In the genomic region with DNA sequence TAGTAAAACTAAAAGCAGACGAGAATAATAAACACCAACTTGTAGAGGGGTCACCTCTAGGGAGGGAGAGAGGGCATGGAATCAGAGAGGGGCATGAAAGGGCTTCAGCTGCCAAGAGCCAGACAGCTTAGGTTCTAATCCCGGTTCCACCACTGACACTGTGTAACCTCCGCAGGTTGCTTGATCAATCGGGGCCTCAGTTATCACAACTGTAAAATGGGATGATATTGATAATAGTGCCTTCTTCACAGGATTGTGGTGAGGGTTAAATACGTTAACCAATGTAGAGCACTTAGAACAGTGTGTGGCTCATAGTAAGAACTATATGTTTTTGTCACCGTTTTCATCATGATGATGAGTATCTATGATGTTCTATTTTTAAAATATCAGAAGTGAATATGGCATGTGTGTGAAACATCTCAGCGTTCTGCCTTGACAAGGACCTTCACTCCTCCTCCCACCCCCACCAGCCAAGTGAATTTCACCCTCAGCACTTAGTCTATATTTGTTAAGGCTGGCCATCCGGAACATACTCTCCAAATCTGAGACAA, we compare ENCODE assay signal across 15 cellular contexts. TPM values are rescaled to one million over a fixed set of nuclear protein-coding genes. Genes with fewer than 3 reads are reported as not detected.
DNase-seq lines count a peak whose midpoint lies in the region; ATAC-seq, FAIRE-seq and TF ChIP-seq lines count a peak whose summit lies in the region.
"Had no signal": no experiment of that assay in that cellular context is flagged by ENCODE, and none has a peak within 500 bp of the region (broad histone marks: within the 10 kb centered on the region; RNA-seq: fewer than 3 reads in every experiment).

No MANE protein-coding gene starts in this region.

- H3K23ac ChIP-seq in H1 (ENCODE audit: insufficient read length): no peak overlapping the region

- H3K4me3 ChIP-seq in H1 (ENCODE audit: extremely low read depth in 1 of 4, insufficient read depth in 2 of 4, low read depth in 3 of 4, low read length in 4 of 4): no peak overlapping the region
- no peak overlapping the region for H3K4me3 ChIP-seq in esophagus muscularis mucosa
- H3K4me3 ChIP-seq in body of pancreas: no peak overlapping the region

- TF ChIP-seq RAD21 in H1 (IDR thresholded peaks at IDR 0.05 in 1 of 2, conservative IDR thresholded peaks at IDR 0.05 in 1 of 2; ENCODE audit: low read depth in 2 of 2, low read length in 2 of 2): no peak

- H3K27ac Mint-ChIP-seq in activated CD4-positive, alpha-beta T cell treated with anti-CD3 and anti-CD28 coated beads, Interleukin-2, amount 10 ng/mL, durations not matched to agents 24 days and 14 days: peak overlapping the region; percentile 99
- H3K27ac Mint-ChIP-seq in T-helper 17 cell: peak overlapping the region; percentile 100
- H3K27ac Mint-ChIP-seq in stimulated activated memory B cell treated with anti-CD40 and anti-IgM and Interleukin-4, amounts not matched to agents 10 μg/mL and 1 μg/mL and 100 μg/mL, for 72 hours: peak overlapping the region; percentile 98

- intact Hi-C loops in activated CD4-positive, alpha-beta T cell treated with anti-CD3 and anti-CD28 coated beads, Interleukin-2, amount 10 ng/mL, durations not matched to agents 24 days and 14 days (cut with micrococcal nuclease): loop anchor here (5.0 kb wide), 2 partner anchors 182 to 562 kb away; no protein-coding TSS in a partner anchor
- intact Hi-C loops in esophagus muscularis mucosa (cut with DNase I) (loop anchor here (10.0 kb wide), 1 partner anchor 235 kb away; no protein-coding TSS in a partner anchor), body of pancreas (cut with DNase I) (loop anchor here (10.0 kb wide), 2 partner anchors 75 to 245 kb away; a partner anchor contains a TSS)

- H4K8ac ChIP-seq in H1 (ENCODE audit: extremely low read depth, insufficient read depth, low read length): no peak overlapping the region

- no peaks in the 10 kb centered on the region for H3K27me3 ChIP-seq in H1 (replicated peaks in 1 of 4; ENCODE audit: control insufficient read depth in 3 of 4, extremely low read depth in 1 of 4, insufficient read depth in 3 of 4, low read length in 3 of 4)
- no peaks in the 10 kb centered on the region for H3K27me3 ChIP-seq in esophagus muscularis mucosa
- H3K27me3 ChIP-seq in body of pancreas: no peaks in the 10 kb centered on the region

- POLR2A ChIA-PET in H1 (lab: Charles Lee; ENCODE audit: partially characterized antibody): interaction anchor here (2.0 kb wide), 1 partner anchor 9 kb away, joined by 10 read pairs; no protein-coding TSS in a partner anchor

- H3K27me3 Mint-ChIP-seq in activated CD4-positive, alpha-beta T cell treated with anti-CD3 and anti-CD28 coated beads, Interleukin-2, amount 10 ng/mL, durations not matched to agents 24 days and 14 days: no peaks in the 10 kb centered on the region
- no peaks in the 10 kb centered on the region for H3K27me3 Mint-ChIP-seq in T-helper 17 cell
- H3K27me3 Mint-ChIP-seq in stimulated activated memory B cell treated with anti-CD40 and anti-IgM and Interleukin-4, amounts not matched to agents 10 μg/mL and 1 μg/mL and 100 μg/mL, for 72 hours: no peaks in the 10 kb centered on the region

- H3K9me3 Mint-ChIP-seq in activated CD4-positive, alpha-beta T cell treated with anti-CD3 and anti-CD28 coated beads, Interleukin-2, amount 10 ng/mL, durations not matched to agents 24 days and 14 days: no peaks in the 10 kb centered on the region
- no peaks in the 10 kb centered on the region for H3K9me3 Mint-ChIP-seq in stimulated activated memory B cell treated with anti-CD40 and anti-IgM and Interleukin-4, amounts not matched to agents 10 μg/mL and 1 μg/mL and 100 μg/mL, for 72 hours

- H3K27ac ChIP-seq in H1 (ENCODE audit: low read depth, low read length) (no peak overlapping the region), esophagus muscularis mucosa (replicated peaks in 1 of 4) (no peak overlapping the region), body of pancreas (no peak overlapping the region)

- 91% methylated on average over 7 of the region's 8 CpGs; no CpG with 5 or more reads in 1 of the 2 experiments for WGBS in H1 (ENCODE audit: extremely low coverage in 1 of 2, insufficient coverage in 1 of 2, insufficient read length in 1 of 2, insufficient replicate concordance in 2 of 2, low coverage in 1 of 2, low lambda C conversion rate in 2 of 2, missing lambda C conversion rate in 1 of 2), 2 experiments
- 79% methylated on average over 8 of the region's 8 CpGs for WGBS in esophagus muscularis mucosa
- 82% methylated on average over 8 of the region's 8 CpGs for WGBS in body of pancreas, 2 donors

- H3K79me1 ChIP-seq in H1 (ENCODE audit: low read depth, low read length): no peaks in the 10 kb centered on the region

- no peak overlapping the region for H2BK120ac ChIP-seq in H1 (replicated peaks; ENCODE audit: low read depth, low read length)

- no peaks in the 10 kb centered on the region for H3K36me3 ChIP-seq in H1 (ENCODE audit: control insufficient read depth in 2 of 4, insufficient read depth in 4 of 4, low read length in 3 of 4)
- H3K36me3 ChIP-seq in esophagus muscularis mucosa: peaks cover 0 to 25% (median 14%) of the 10 kb centered on the region in 4 donors
- no peaks in the 10 kb centered on the region for H3K36me3 ChIP-seq in body of pancreas (replicated peaks in 1 of 2; ENCODE audit: insufficient read depth in 1 of 2, low read depth in 2 of 2)

- H3K56ac ChIP-seq in H1 (replicated peaks; ENCODE audit: insufficient read length, low read depth, low read length): no peak overlapping the region

- no peak overlapping the region for H3K9ac ChIP-seq in H1 (replicated peaks in 1 of 4; ENCODE audit: extremely low read depth in 1 of 4, low read depth in 3 of 4, low read length in 3 of 4)

- H3K9me3 ChIP-seq in T-helper 17 cell (ENCODE audit: control insufficient read depth, low read length, poor library complexity, severe bottlenecking) (no peaks in the 10 kb centered on the region), H1 (ENCODE audit: insufficient read depth in 2 of 2, low read depth in 1 of 2, low read length in 1 of 2) (no peaks in the 10 kb centered on the region), esophagus muscularis mucosa (no peaks in the 10 kb centered on the region), body of pancreas (no peaks in the 10 kb centered on the region)

- no peak for DNase-seq in activated CD4-positive, alpha-beta T cell treated with anti-CD3 and anti-CD28 coated beads, Interleukin-2, amount 10 ng/mL, durations not matched to agents 24 days and 14 days
- no peak for DNase-seq in activated CD4-positive, alpha-beta T cell treated with anti-CD3 and anti-CD28 coated beads for 1 hour
- DNase-seq in T-helper 17 cell: no peak
- no peak for DNase-seq in H1 (ENCODE audit: low read depth in 1 of 2, low spot score in 2 of 2)
- no peak for DNase-seq in esophagus muscularis mucosa (ENCODE audit: extremely low spot score)
- DNase-seq in body of pancreas: no peak
- DNase-seq in NOMO-1 (lab: John Stamatoyannopoulos, UW; ENCODE audit: unreplicated experiment in 2 of 2): no peak
- DNase-seq: amygdala, H7, NCI-H1694, NCI-H524 treated with DMSO at 0.1 percent for 48 hours, substantia nigra had no signal

- H2AK5ac ChIP-seq in H1 (ENCODE audit: low read depth, low read length): no peak overlapping the region

- peaks cover 12% of the 10 kb centered on the region for H3K36me3 Mint-ChIP-seq in activated CD4-positive, alpha-beta T cell treated with anti-CD3 and anti-CD28 coated beads, Interleukin-2, amount 10 ng/mL, durations not matched to agents 24 days and 14 days (ENCODE audit: low read depth)
- H3K36me3 Mint-ChIP-seq in T-helper 17 cell (ENCODE audit: low read depth): no peaks in the 10 kb centered on the region
- peaks cover 22% of the 10 kb centered on the region for H3K36me3 Mint-ChIP-seq in stimulated activated memory B cell treated with anti-CD40 and anti-IgM and Interleukin-4, amounts not matched to agents 10 μg/mL and 1 μg/mL and 100 μg/mL, for 72 hours

- no peak for TF ChIP-seq EP300 in H1 (IDR thresholded peaks at IDR 0.05; ENCODE audit: borderline replicate concordance in 1 of 2, low read depth in 2 of 2, low read length in 2 of 2)
- no peak for TF ChIP-seq EP300 in esophagus muscularis mucosa (IDR thresholded peaks at IDR 0.05)

- H3K4me2 ChIP-seq in H1 (ENCODE audit: insufficient read depth in 1 of 2, low read depth in 2 of 2, low read length in 2 of 2): no peak overlapping the region

- no peak for FAIRE-seq in H1 (lab: Jason Lieb, UNC)
- FAIRE-seq: A204.1, colon had no signal

- ATAC-seq in T-helper 17 cell (no peak), body of pancreas (no peak)
- no peak for ATAC-seq in stimulated activated memory B cell treated with anti-CD40 and anti-IgM and Interleukin-4, amounts not matched to agents 10 μg/mL and 1 μg/mL and 100 μg/mL, for 72 hours

- no peak overlapping the region for H3K14ac ChIP-seq in H1 (ENCODE audit: insufficient read length)

- H4K5ac ChIP-seq in H1 (ENCODE audit: insufficient read length, low read depth, low read length): no peak overlapping the region

- no peak overlapping the region for H2AFZ ChIP-seq in H1 (ENCODE audit: low read length)

- H3K4me1 Mint-ChIP-seq in activated CD4-positive, alpha-beta T cell treated with anti-CD3 and anti-CD28 coated beads, Interleukin-2, amount 10 ng/mL, durations not matched to agents 24 days and 14 days: peaks cover 77% of the 10 kb centered on the region
- peaks cover 77% of the 10 kb centered on the region for H3K4me1 Mint-ChIP-seq in T-helper 17 cell
- peaks cover 91% of the 10 kb centered on the region for H3K4me1 Mint-ChIP-seq in stimulated activated memory B cell treated with anti-CD40 and anti-IgM and Interleukin-4, amounts not matched to agents 10 μg/mL and 1 μg/mL and 100 μg/mL, for 72 hours

- no peak overlapping the region for H3K4ac ChIP-seq in H1 (replicated peaks; ENCODE audit: insufficient read length, low read depth, low read length)

- TF ChIP-seq POLR2A in H1 (IDR thresholded peaks at IDR 0.05; ENCODE audit: control extremely low read depth in 1 of 2, low read depth in 2 of 2, low read length in 2 of 2) (no peak), esophagus muscularis mucosa (IDR thresholded peaks at IDR 0.05; ENCODE audit: low read depth) (no peak), body of pancreas (IDR thresholded peaks at IDR 0.05) (no peak)

- CTCF ChIA-PET in H1 (lab: Charles Lee; ENCODE audit: partially characterized antibody): interaction anchor here (1.0 to 1.8 kb wide), 3 partner anchors 8 to 26 kb away, joined by 3 to 6 read pairs (median 3); no protein-coding TSS in a partner anchor

- H2BK15ac ChIP-seq in H1 (ENCODE audit: low read length): no peak overlapping the region

- no peak overlapping the region for H4K91ac ChIP-seq in H1 (replicated peaks; ENCODE audit: insufficient read length, low read length)

- no peak overlapping the region for H2BK12ac ChIP-seq in H1 (ENCODE audit: low read depth, low read length)

- peaks cover 0 to 2% of the 10 kb centered on the region in 2 experiments for H4K20me1 ChIP-seq in H1 (replicated peaks in 1 of 2; ENCODE audit: control insufficient read depth in 1 of 2, insufficient read depth in 2 of 2, low read length in 2 of 2)

- no peak overlapping the region for H2BK20ac ChIP-seq in H1 (ENCODE audit: low read length)

- TF ChIP-seq CTCF in H1 (IDR thresholded peaks at IDR 0.05; ENCODE audit: control extremely low read depth in 1 of 3, insufficient read depth in 1 of 3, low read depth in 1 of 3, low read length in 3 of 3) (no peak), esophagus muscularis mucosa (IDR thresholded peaks at IDR 0.05) (no peak), body of pancreas (IDR thresholded peaks at IDR 0.05) (no peak)

- no peaks in the 10 kb centered on the region for H3K79me2 ChIP-seq in H1 (ENCODE audit: control insufficient read depth in 1 of 2, insufficient read depth in 2 of 2, low read length in 2 of 2)

- no peak overlapping the region for H3K18ac ChIP-seq in H1 (ENCODE audit: extremely low read depth, low read length)

- H3K4me3 Mint-ChIP-seq in activated CD4-positive, alpha-beta T cell treated with anti-CD3 and anti-CD28 coated beads, Interleukin-2, amount 10 ng/mL, durations not matched to agents 24 days and 14 days: peak overlapping the region; percentile 90
- peak overlapping the region; percentile 96 for H3K4me3 Mint-ChIP-seq in T-helper 17 cell
- no peak overlapping the region for H3K4me3 Mint-ChIP-seq in stimulated activated memory B cell treated with anti-CD40 and anti-IgM and Interleukin-4, amounts not matched to agents 10 μg/mL and 1 μg/mL and 100 μg/mL, for 72 hours

- H3K4me1 ChIP-seq in H1 (replicated peaks in 1 of 4; ENCODE audit: control insufficient read depth in 3 of 4, insufficient read depth in 4 of 4, low read length in 3 of 4) (peaks cover 4 to 8% (median 7%) of the 10 kb centered on the region in 4 experiments; a peak in 6 of 7 replicates), esophagus muscularis mucosa (peaks cover 20 to 30% (median 27%) of the 10 kb centered on the region in 4 donors), body of pancreas (peaks cover 16% of the 10 kb centered on the region)

- H2BK5ac ChIP-seq in H1 (ENCODE audit: low read depth, low read length): no peak overlapping the region

- no peaks in the 10 kb centered on the region for H3K23me2 ChIP-seq in H1 (ENCODE audit: low read depth, low read length)

RNA-seq across cellular contexts. Expression of a gene that starts 10.3 kb away (rescaled TPM):
- total RNA-seq in activated CD4-positive, alpha-beta T cell treated with anti-CD3 and anti-CD28 coated beads, Interleukin-2, amount 10 ng/mL, durations not matched to agents 24 days and 14 days: 59.4 and 61.6 TPM in 2 replicates
- total RNA-seq in T-helper 17 cell: 10 to 100 TPM; 32.1 to 33.7 TPM
- 14.1 and 15.2 TPM in 2 replicates for total RNA-seq in H1 (2021; fragmentation: NEBNext Ultra II Directional; extraction: Animal tissue kit (Norgen Biotek cat#: 25700))
- 10.1 and 13.5 TPM in 2 replicates for polyA plus RNA-seq in H1 (2011; rRNA removed)
- 13.6 TPM for polyA plus RNA-seq in H1 (2011; cell fraction: cytosol; rRNA removed)
- 21.5 TPM for polyA plus RNA-seq in H1 (2011; cell fraction: nucleus; rRNA removed)
- polyA plus RNA-seq in H1 (2012, experiment 1 of 2): 11.2 to 15.9 TPM (median 15.7 TPM) in 4 replicates
- polyA plus RNA-seq in H1 (2012, experiment 2 of 2): 13.8 TPM
- 8.6 TPM for polyA plus RNA-seq in H1 (2013, experiment 1 of 2)
- polyA plus RNA-seq in H1 (2013, experiment 2 of 2): 8.3 TPM
- polyA minus RNA-seq in H1 (2011; rRNA and poly(A)+ RNA removed): 13.3 and 17.5 TPM in 2 replicates
- 6.2 TPM for polyA minus RNA-seq in H1 (2011; cell fraction: cytosol; rRNA and poly(A)+ RNA removed)
- polyA minus RNA-seq in H1 (2011; cell fraction: nucleus; rRNA and poly(A)+ RNA removed): 12.4 TPM
- 1 to 10 TPM; 2.1 to 5.0 (median 4.5) TPM for total RNA-seq in esophagus muscularis mucosa
- total RNA-seq in body of pancreas: 10 to 100 TPM; 32.2 to 37.9 TPM
